ENCODE assay signal across 21 cellular contexts in genomic region chr10:36036137-36036536, GRCh38.
"Had no signal": no experiment of that assay in that cellular context is flagged by ENCODE, and none has a peak within 500 bp of the region (broad histone marks: within the 10 kb centered on the region; RNA-seq: fewer than 3 reads in every experiment).

No MANE protein-coding gene starts in this region.

- H3K4me1 ChIP-seq: esophagus squamous epithelium, foreskin keratinocyte, gastroesophageal sphincter, heart right ventricle, left lung, lower lobe of right lung had no signal

- H3K36me3 ChIP-seq: esophagus squamous epithelium, gastroesophageal sphincter, heart right ventricle, left lung, lower lobe of right lung had no signal

- H3K9me3 ChIP-seq: esophagus squamous epithelium, gastroesophageal sphincter, heart right ventricle, left lung, lower lobe of right lung, mucosa of descending colon had no signal

- DNase-seq: dermis blood vessel endothelial cell; dorsolateral prefrontal cortex; effector CD4-positive, alpha-beta T cell; effector memory CD4-positive, alpha-beta T cell; erythroblast; esophagus squamous epithelium; foreskin keratinocyte; head of caudate nucleus; heart right ventricle; hippocampal formation; left cardiac atrium; left lung; left ventricle myocardium superior; lower lobe of right lung; mesenchymal stem cell; mucosa of descending colon; naive B cell had no signal

- H3K4me3 ChIP-seq: coronary artery, dorsolateral prefrontal cortex, esophagus squamous epithelium, gastroesophageal sphincter, heart right ventricle, left lung, lower lobe of right lung, mucosa of descending colon had no signal

- ATAC-seq: esophagus mucosa, foreskin keratinocyte, gastroesophageal sphincter, heart right ventricle, left cardiac atrium, left lung, left ventricle myocardium superior, lower lobe of right lung, mucosa of descending colon had no signal

- H3K27me3 ChIP-seq: esophagus squamous epithelium, foreskin keratinocyte, gastroesophageal sphincter, heart right ventricle, left lung had no signal

- H3K27ac ChIP-seq: coronary artery, dorsolateral prefrontal cortex, epithelial cell of prostate, esophagus squamous epithelium, foreskin keratinocyte, gastroesophageal sphincter, heart right ventricle, left lung, lower lobe of right lung had no signal
